In the genomic region with DNA sequence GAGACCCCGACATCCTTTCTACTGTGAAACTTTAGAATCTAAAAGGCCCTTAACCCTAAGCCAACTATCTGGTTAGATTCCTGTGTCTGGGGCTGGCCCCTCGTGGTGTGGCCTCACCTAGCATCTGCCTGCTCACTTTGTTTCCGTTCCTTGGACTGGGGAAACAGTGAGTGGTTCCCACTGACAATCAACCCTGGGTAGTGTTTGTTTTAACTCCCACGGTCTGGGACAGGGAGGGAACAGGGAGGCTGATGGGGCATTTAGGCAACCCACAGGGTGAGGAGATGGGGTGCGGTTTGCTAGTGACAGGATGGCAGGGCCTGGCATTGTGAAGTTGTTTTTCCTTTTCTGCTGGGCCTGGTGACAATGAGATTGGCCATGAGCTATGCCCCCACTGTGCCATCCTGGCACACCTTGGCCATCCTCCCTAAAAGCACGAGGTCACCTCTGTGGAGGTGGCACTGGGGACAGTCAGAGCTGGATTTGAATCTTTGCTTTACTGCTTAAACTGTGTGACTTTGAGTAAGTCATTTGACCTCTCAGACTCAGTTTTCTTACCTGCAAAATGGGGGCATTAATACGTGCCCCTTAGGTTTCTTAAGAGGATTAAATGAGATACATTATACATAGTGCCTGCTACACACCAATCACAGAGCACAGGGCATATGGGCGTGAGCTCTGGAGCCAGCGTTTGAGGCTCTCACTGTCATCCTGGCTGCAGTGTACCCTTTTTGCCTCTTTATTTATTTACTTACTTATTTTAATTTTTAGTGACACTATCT, we compare ENCODE assay signal across 2 cellular contexts.
A peak's percentile ranks its signal among the peaks of the same experiment; 100 is the strongest.
TF ChIP-seq lines count a peak whose summit lies in the region.

No MANE protein-coding gene starts in this region.

TF ChIP-seq in HEK293, 187 proteins besides CTCF, POLR2A, EP300 and RAD21 (continued from another document):
- no peak for TF ChIP-seq ZNF433 (tag by site-specific recombination; IDR thresholded peaks at IDR 0.05; ENCODE audit: low read depth)
- no peak for TF ChIP-seq ZNF677 (tag by site-specific recombination; IDR thresholded peaks at IDR 0.05)
- TF ChIP-seq ZFHX2 (tag by site-specific recombination; conservative IDR thresholded peaks at IDR 0.05): peak; percentile 70
- peak; percentile 83 for TF ChIP-seq ZNF664 (tag by site-specific recombination; IDR thresholded peaks at IDR 0.05)

TF ChIP-seq in GM12891, 5 proteins besides CTCF, POLR2A, EP300 and RAD21 (continued from another document):
- no peak for TF ChIP-seq PAX5 (IDR thresholded peaks at IDR 0.05; ENCODE audit: insufficient read depth, low read length, severe bottlenecking)
